ENCODE assay signal across 8 cellular contexts in genomic region chr14:75711134-75711795, GRCh38. TPM values are rescaled to one million over a fixed set of nuclear protein-coding genes. Genes with fewer than 3 reads are reported as not detected.
DNase-seq lines count a peak whose midpoint lies in the region; ATAC-seq and TF ChIP-seq lines count a peak whose summit lies in the region.

No MANE protein-coding gene starts in this region.

- no peaks in the 10 kb centered on the region for H3K27me3 ChIP-seq in left lung

- DNase-seq in AG08396 (ENCODE audit: low spot score): peak; percentile 54
- DNase-seq in NCI-H69 (lab: John Stamatoyannopoulos, UW): peak; percentile 49
- DNase-seq in left lung: no peak
- no peak for DNase-seq in type B pancreatic cell (ENCODE audit: extremely low spot score, unreplicated experiment)
- DNase-seq in stimulated activated CD4-positive, alpha-beta T cell treated with anti-CD3 and anti-CD28 coated beads, Interleukin-2, amount 100 ng/mL, for 48 hours: no peak

- no peaks in the 10 kb centered on the region for H3K27me3 Mint-ChIP-seq in type B pancreatic cell

- H3K4me1 Mint-ChIP-seq in type B pancreatic cell (ENCODE audit: unreplicated experiment): peaks cover 14% of the 10 kb centered on the region

- no peak overlapping the region for H3K4me3 Mint-ChIP-seq in type B pancreatic cell

- peak overlapping the region; percentile 50 for H3K27ac Mint-ChIP-seq in type B pancreatic cell

- no peaks in the 10 kb centered on the region for H3K9me3 ChIP-seq in left lung

- intact Hi-C loops in left lung (cut with DNase I): loop anchor here in 1 of 2 donors (5.0 to 10.0 kb wide), 2 partner anchors 74 to 271 kb away; partner anchors contain the start of gene TGFB3

- H3K4me3 ChIP-seq in left lung: no peak overlapping the region

- H3K27ac ChIP-seq in cingulate gyrus (ENCODE audit: low read depth, low read length) (peak overlapping the region; percentile 78), left lung (peak overlapping the region; percentile 62 to 78)

- peak; percentile 79 for ATAC-seq in left lung
- ATAC-seq in GM18520 (IDR thresholded peaks at IDR 0.05; ENCODE audit: unreplicated experiment): no peak

- peaks cover 15 to 19% of the 10 kb centered on the region in 2 donors for H3K4me1 ChIP-seq in left lung

- no peaks in the 10 kb centered on the region for H3K9me3 Mint-ChIP-seq in type B pancreatic cell

- peaks cover 0 to 14% of the 10 kb centered on the region in 2 donors for H3K36me3 ChIP-seq in left lung

- peaks cover 2% of the 10 kb centered on the region for H3K36me3 Mint-ChIP-seq in type B pancreatic cell

- TF ChIP-seq CTCF in GM12872 (IDR thresholded peaks at IDR 0.05; ENCODE audit: insufficient read depth, low read depth, low read length) (peak; percentile 77), left lung (IDR thresholded peaks at IDR 0.05) (peak; percentile 17 to 61), type B pancreatic cell (conservative IDR thresholded peaks at IDR 0.05) (peak; percentile 80)

RNA-seq across cellular contexts. Expression of gene TTLL5, which starts 50.2 kb away (rescaled TPM):
- 10 to 100 TPM; 30.8 to 33.7 TPM for total RNA-seq in left lung
- 36.7 and 44.7 TPM in 2 replicates for total RNA-seq in type B pancreatic cell (ENCODE audit: low replicate concordance)

RNA-seq across cellular contexts. Expression of gene ERG28, which starts 50.6 kb away (rescaled TPM):
- total RNA-seq in left lung (10 to 100 TPM; 29.1 to 44.5 TPM), type B pancreatic cell (ENCODE audit: low replicate concordance) (24.6 and 25.5 TPM in 2 replicates)

Comparison
In these comparisons a context has a peak if more than half of its experiments do, and no peak if none do; other contexts are left out.
1. DNase-seq: peak in AG08396 (single experiment) and NCI-H69 (single experiment); none in left lung (0 of 2), type B pancreatic cell (single experiment) and stimulated activated CD4-positive, alpha-beta T cell treated with anti-CD3 and anti-CD28 coated beads, Interleukin-2, amount 100 ng/mL, for 48 hours (0 of 2).
2. Peak in every context shown above with its lines, with median percentiles within 50 percentile points of each other: CTCF ChIP-seq.